Comparison of ENCODE assay signal across 28 cellular contexts in genomic region chr2:177547772-177548171, GRCh38.
"Had no signal": no experiment of that assay in that cellular context is flagged by ENCODE, and none has a peak within 500 bp of the region (broad histone marks: within the 10 kb centered on the region; RNA-seq: fewer than 3 reads in every experiment).

No MANE protein-coding gene starts in this region.

- H3K4me3 Mint-ChIP-seq: activated CD4-positive, alpha-beta memory T cell treated with anti-CD3 and anti-CD28 coated beads for 36 hours; activated naive CD8-positive, alpha-beta T cell treated with anti-CD3 and anti-CD28 coated beads for 36 hours; activated T-cell treated with anti-CD3 and anti-CD28 coated beads, Interleukin-2, amount 50 U/mL, for 4 hours; central memory CD8-positive, alpha-beta T cell; T-helper 1 cell treated with Interleukin-12 subunit alpha and Interleukin-12 subunit beta and Interleukin-4 antibody, amounts not matched to agents 30 μg/mL and 1 μg/mL, for 36 hours; T-helper 2 cell treated with Interferon-gamma antibody and Interleukin-4, amounts not matched to agents 5 μg/mL and 100 μg/mL, for 36 hours had no signal

- H3K27me3 ChIP-seq: ascending aorta, cardiac muscle cell, Peyer's patch, SJSA1 had no signal

- H3K4me3 ChIP-seq: ascending aorta, cardiac muscle cell, Peyer's patch, SJSA1 had no signal

- H3K27ac ChIP-seq: ascending aorta, cardiac muscle cell, Peyer's patch, SJSA1 had no signal

- H3K4me1 Mint-ChIP-seq: activated naive CD8-positive, alpha-beta T cell treated with anti-CD3 and anti-CD28 coated beads for 36 hours had no signal

- DNase-seq: activated CD4-positive, alpha-beta memory T cell treated with anti-CD3 and anti-CD28 coated beads for 36 hours; activated CD4-positive, alpha-beta T cell treated with anti-CD3 and anti-CD28 coated beads, Interleukin-2, amount 50 U/mL, for 1 hour; activated CD8-positive, alpha-beta memory T cell treated with anti-CD3 and anti-CD28 coated beads, Interleukin-2, amount 50 U/mL, for 4 hours; activated effector memory CD4-positive, alpha-beta T cell treated with anti-CD3 and anti-CD28 coated beads, Interleukin-2, amount 50 U/mL, for 16 hours; activated naive CD4-positive, alpha-beta T cell; activated naive CD4-positive, alpha-beta T cell treated with anti-CD3 and anti-CD28 coated beads, Interleukin-2, amount 50 U/mL, for 16 hours; activated naive CD8-positive, alpha-beta T cell treated with anti-CD3 and anti-CD28 coated beads for 36 hours; activated T-cell treated with anti-CD3 and anti-CD28 coated beads for 4 hours; activated T-cell treated with anti-CD3 and anti-CD28 coated beads, Interleukin-2, amount 50 U/mL, for 4 hours; amygdala; NCI-H1105; NCI-H1436; NCI-H1694; NCI-H2081 treated with DMSO at 0.1 percent for 48 hours; NCI-H226; NCI-H446 treated with DMSO at 0.1 percent for 48 hours; NCI-H748 treated with DMSO at 0.1 percent for 48 hours; PC-3; Peyer's patch; RPMI8226; SHP77 treated with DMSO at 0.1 percent for 48 hours; SK-N-SH had no signal

- H3K36me3 ChIP-seq: ascending aorta, cardiac muscle cell, Peyer's patch, SJSA1 had no signal

- H3K9ac ChIP-seq: SK-N-SH had no signal

- H3K9me3 ChIP-seq: ascending aorta, Peyer's patch, SK-N-SH had no signal

- H3K27ac Mint-ChIP-seq: activated CD4-positive, alpha-beta memory T cell treated with anti-CD3 and anti-CD28 coated beads for 36 hours; activated naive CD8-positive, alpha-beta T cell treated with anti-CD3 and anti-CD28 coated beads for 36 hours; T-helper 1 cell treated with Interleukin-12 subunit alpha and Interleukin-12 subunit beta and Interleukin-4 antibody, amounts not matched to agents 30 μg/mL and 1 μg/mL, for 36 hours; T-helper 2 cell treated with Interferon-gamma antibody and Interleukin-4, amounts not matched to agents 5 μg/mL and 100 μg/mL, for 36 hours had no signal

- H3K9me3 Mint-ChIP-seq: central memory CD8-positive, alpha-beta T cell had no signal

- H3K27me3 Mint-ChIP-seq: activated CD4-positive, alpha-beta memory T cell treated with anti-CD3 and anti-CD28 coated beads for 36 hours; activated naive CD8-positive, alpha-beta T cell treated with anti-CD3 and anti-CD28 coated beads for 36 hours; central memory CD8-positive, alpha-beta T cell had no signal

- ATAC-seq: PC-3 had no signal

- H3K4me2 ChIP-seq: SK-N-SH had no signal
